In the genomic region with DNA sequence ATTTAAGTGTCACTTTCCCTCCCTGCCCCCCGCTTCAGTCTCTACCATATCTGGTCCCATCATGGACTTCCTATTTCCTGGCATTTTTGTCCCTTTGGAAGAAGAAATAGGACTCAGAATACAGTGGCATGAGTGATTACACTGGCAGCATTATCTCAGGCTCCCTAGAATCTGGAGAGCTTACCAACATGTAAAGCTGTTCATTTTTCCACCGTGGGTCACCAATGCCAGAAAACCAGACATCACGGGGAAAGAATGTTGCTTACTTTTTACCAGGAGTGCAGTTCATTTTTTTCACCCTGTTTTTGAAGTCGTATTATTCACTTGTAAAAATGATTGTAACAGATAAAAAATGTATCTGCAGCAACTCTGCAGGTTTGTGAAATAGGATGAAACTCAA, we compare ENCODE assay signal across 14 cellular contexts. TPM values are rescaled to one million over a fixed set of nuclear protein-coding genes. Genes with fewer than 3 reads are reported as not detected.
DNase-seq lines count a peak whose midpoint lies in the region; ATAC-seq and TF ChIP-seq lines count a peak whose summit lies in the region.
"Had no signal": no experiment of that assay in that cellular context is flagged by ENCODE, and none has a peak within 500 bp of the region (broad histone marks: within the 10 kb centered on the region; RNA-seq: fewer than 3 reads in every experiment).

No MANE protein-coding gene starts in this region.

- H3K27ac Mint-ChIP-seq in natural killer cell = no peak overlapping the region
- peak overlapping the region in 1 of 2 donors; percentile 57 for H3K27ac Mint-ChIP-seq in natural killer cell treated with Interleukin-12 subunit alpha and Interleukin-12 subunit beta and Interleukin-15 and Interleukin-18, amount 100 ng/mL, for 72 hours

- no peaks in the 10 kb centered on the region for H3K27me3 Mint-ChIP-seq in natural killer cell (ENCODE audit: low read depth in 2 of 2)
- H3K27me3 Mint-ChIP-seq in natural killer cell treated with Interleukin-12 subunit alpha and Interleukin-12 subunit beta and Interleukin-15 and Interleukin-18, amount 100 ng/mL, for 72 hours = no peaks in the 10 kb centered on the region

- POLR2A ChIA-PET in SK-N-SH (lab: Yijun Ruan, JAX) = no interaction called here

- H3K9ac ChIP-seq in SK-N-SH = peak overlapping the region; percentile 57; the same call in 1 of the 2 replicates

- no peaks in the 10 kb centered on the region for H3K9me2 ChIP-seq in SK-N-SH

- no peak for TF ChIP-seq POLR2A in sigmoid colon (IDR thresholded peaks at IDR 0.05)

- no peak for TF ChIP-seq RAD21 in SK-N-SH (IDR thresholded peaks at IDR 0.05; ENCODE audit: low read length)

- H3K4me1 ChIP-seq in SK-N-SH (ENCODE audit: control insufficient read depth in 1 of 2, insufficient read depth in 2 of 2, low read depth in 1 of 2, low read length in 1 of 2) (peaks cover 15 to 40% of the 10 kb centered on the region in 2 experiments), sigmoid colon (peaks cover 0 to 96% (median 69%) of the 10 kb centered on the region in 4 donors)

- H3K36me3 ChIP-seq in SK-N-SH (replicated peaks in 1 of 2; ENCODE audit: control insufficient read depth in 1 of 2, insufficient read depth in 2 of 2, low read length in 1 of 2) = peaks cover 10 to 24% of the 10 kb centered on the region in 2 experiments
- no peaks in the 10 kb centered on the region for H3K36me3 ChIP-seq in sigmoid colon

- H3K4me3 Mint-ChIP-seq in natural killer cell = no peak overlapping the region
- no peak overlapping the region for H3K4me3 Mint-ChIP-seq in natural killer cell treated with Interleukin-12 subunit alpha and Interleukin-12 subunit beta and Interleukin-15 and Interleukin-18, amount 100 ng/mL, for 72 hours

- TF ChIP-seq CTCF in SK-N-SH (IDR thresholded peaks at IDR 0.05) = no peak
- no peak for TF ChIP-seq CTCF in fibroblast of the aortic adventitia (IDR thresholded peaks at IDR 0.05; ENCODE audit: insufficient read depth, low read length)
- no peak for TF ChIP-seq CTCF in sigmoid colon (IDR thresholded peaks at IDR 0.05)
- no peak for TF ChIP-seq CTCF in natural killer cell (IDR thresholded peaks at IDR 0.05)

- peak overlapping the region; percentile 80 to 92 for H3K27ac ChIP-seq in SK-N-SH (ENCODE audit: low read depth in 2 of 2, low read length in 1 of 2)
- peak overlapping the region; percentile 67 to 80 (median 73) for H3K27ac ChIP-seq in sigmoid colon

- peak overlapping the region; percentile 66 for H3K4me2 ChIP-seq in SK-N-SH

- H3K27me3 ChIP-seq in SK-N-SH (ENCODE audit: insufficient read depth) (no peaks in the 10 kb centered on the region), sigmoid colon (no peaks in the 10 kb centered on the region)

- H3F3A ChIP-seq in SK-N-SH (replicated peaks; ENCODE audit: insufficient read depth) = peaks cover 35% of the 10 kb centered on the region

- CTCF ChIA-PET in SK-N-SH (lab: Yijun Ruan, JAX) = interaction anchor here (0.5 to 1.1 kb wide), 4 partner anchors 29 to 459 kb away, joined by 3 to 5 read pairs (median 3); no protein-coding TSS in a partner anchor

- no peaks in the 10 kb centered on the region for H3K36me3 Mint-ChIP-seq in natural killer cell
- no peaks in the 10 kb centered on the region for H3K36me3 Mint-ChIP-seq in natural killer cell treated with Interleukin-12 subunit alpha and Interleukin-12 subunit beta and Interleukin-15 and Interleukin-18, amount 100 ng/mL, for 72 hours

- DNase-seq in EH (ENCODE audit: low read depth) (peak; percentile 88), SK-N-SH (no peak), fibroblast of the aortic adventitia (ENCODE audit: low read depth) (peak; percentile 78), sigmoid colon (no peak), natural killer cell (no peak)
- DNase-seq in stimulated activated naive CD4-positive, alpha-beta T cell treated with Interleukin-2 at 50 U/mL for 16 hours (lab: John Stamatoyannopoulos, UW) = no peak
- no peak for DNase-seq in NK-92 treated with Interleukin-12 subunit alpha and Interleukin-12 subunit beta, amount 100 ng/mL, for 24 hours (lab: John Stamatoyannopoulos, UW)
- no peak for DNase-seq in natural killer cell treated with Interleukin-12 subunit alpha and Interleukin-12 subunit beta and Interleukin-15 and Interleukin-18, amount 100 ng/mL, for 72 hours (ENCODE audit: low spot score)
- DNase-seq: activated CD4-positive, CD25-positive, alpha-beta regulatory T cell treated with anti-CD3 and anti-CD28 coated beads, Interleukin-2, amount 50 U/mL, for 72 hours; effector CD8-positive, alpha-beta T cell; NCI-H526 treated with DMSO at 0.1 percent for 48 hours; nucleus accumbens; stimulated activated CD4-positive, alpha-beta T cell treated with anti-CD3 and anti-CD28 coated beads, Interleukin-4, amount 100 ng/mL, for 1 hour had no signal

- ATAC-seq in natural killer cell = no peak
- no peak for ATAC-seq in natural killer cell treated with Interleukin-12 subunit alpha and Interleukin-12 subunit beta and Interleukin-15 and Interleukin-18, amount 100 ng/mL, for 72 hours
- ATAC-seq: GM12878 had no signal

- 32% methylated on average over 4 of the region's 4 CpGs for WGBS in SK-N-SH (ENCODE audit: low lambda C conversion rate)
- WGBS in sigmoid colon, 2 donors = 85 to 87% methylated on average over 4 of the region's 4 CpGs

- peaks cover 12 to 23% of the 10 kb centered on the region in 2 donors for H3K4me1 Mint-ChIP-seq in natural killer cell
- H3K4me1 Mint-ChIP-seq in natural killer cell treated with Interleukin-12 subunit alpha and Interleukin-12 subunit beta and Interleukin-15 and Interleukin-18, amount 100 ng/mL, for 72 hours (ENCODE audit: low read depth in 2 of 2) = peaks cover 22 to 32% of the 10 kb centered on the region in 2 donors

- peak in 1 of 2 experiments; percentile 81; a peak in 2 of 4 replicates for TF ChIP-seq EP300 in SK-N-SH (IDR thresholded peaks at IDR 0.05; ENCODE audit: borderline replicate concordance in 1 of 2, low read depth in 1 of 2, low read length in 1 of 2)
- TF ChIP-seq EP300 in sigmoid colon (IDR thresholded peaks at IDR 0.05) = no peak

- H3K79me2 ChIP-seq in SK-N-SH (ENCODE audit: insufficient read depth) = peaks cover 83% of the 10 kb centered on the region

- H4K20me1 ChIP-seq in SK-N-SH (ENCODE audit: insufficient read depth) = no peaks in the 10 kb centered on the region; the same call in 1 of the 2 replicates

- H3K9me3 Mint-ChIP-seq in natural killer cell = no peaks in the 10 kb centered on the region
- H3K9me3 Mint-ChIP-seq in natural killer cell treated with Interleukin-12 subunit alpha and Interleukin-12 subunit beta and Interleukin-15 and Interleukin-18, amount 100 ng/mL, for 72 hours = no peaks in the 10 kb centered on the region

- no peaks in the 10 kb centered on the region for H3K9me3 ChIP-seq in SK-N-SH
- no peaks in the 10 kb centered on the region for H3K9me3 ChIP-seq in sigmoid colon

- intact Hi-C loops in sigmoid colon (cut with DNase I) (loop anchor here (2.0 kb wide), 2 partner anchors 45 to 105 kb away; partner anchors contain the start of gene BACH1), natural killer cell (cut with micrococcal nuclease) (loop anchor here (10.0 kb wide), 1 partner anchor 79 kb away; no protein-coding TSS in a partner anchor)

- H2AFZ ChIP-seq in SK-N-SH (ENCODE audit: low read depth) = no peak overlapping the region

- no peak overlapping the region for H3K4me3 ChIP-seq in SK-N-SH (ENCODE audit: low read depth in 2 of 2, low read length in 1 of 2)
- H3K4me3 ChIP-seq in fibroblast of the aortic adventitia (ENCODE audit: low read depth, low read length) = no peak overlapping the region
- H3K4me3 ChIP-seq in sigmoid colon = no peak overlapping the region
- H3K4me3 ChIP-seq: GM12878 had no signal

TF ChIP-seq in SK-N-SH, 30 proteins besides CTCF, POLR2A, EP300 and RAD21 (continues in another document):
- TF ChIP-seq MAX (IDR thresholded peaks at IDR 0.05; ENCODE audit: low read depth) (peak; percentile 41; the same call in 1 of the 2 replicates), TAF1 (IDR thresholded peaks at IDR 0.05; ENCODE audit: borderline replicate concordance, low read depth, low read length) (0 out of 2 replicates have a peak, but pooled peaks have one; percentile 9), PBX3 (IDR thresholded peaks at IDR 0.05) (peak; percentile 87)
- TF ChIP-seq, protein P1, sequence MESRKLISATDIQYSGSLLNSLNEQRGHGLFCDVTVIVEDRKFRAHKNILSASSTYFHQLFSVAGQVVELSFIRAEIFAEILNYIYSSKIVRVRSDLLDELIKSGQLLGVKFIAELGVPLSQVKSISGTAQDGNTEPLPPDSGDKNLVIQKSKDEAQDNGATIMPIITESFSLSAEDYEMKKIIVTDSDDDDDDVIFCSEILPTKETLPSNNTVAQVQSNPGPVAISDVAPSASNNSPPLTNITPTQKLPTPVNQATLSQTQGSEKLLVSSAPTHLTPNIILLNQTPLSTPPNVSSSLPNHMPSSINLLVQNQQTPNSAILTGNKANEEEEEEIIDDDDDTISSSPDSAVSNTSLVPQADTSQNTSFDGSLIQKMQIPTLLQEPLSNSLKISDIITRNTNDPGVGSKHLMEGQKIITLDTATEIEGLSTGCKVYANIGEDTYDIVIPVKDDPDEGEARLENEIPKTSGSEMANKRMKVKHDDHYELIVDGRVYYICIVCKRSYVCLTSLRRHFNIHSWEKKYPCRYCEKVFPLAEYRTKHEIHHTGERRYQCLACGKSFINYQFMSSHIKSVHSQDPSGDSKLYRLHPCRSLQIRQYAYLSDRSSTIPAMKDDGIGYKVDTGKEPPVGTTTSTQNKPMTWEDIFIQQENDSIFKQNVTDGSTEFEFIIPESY (IDR thresholded peaks at IDR 0.05; ENCODE audit: borderline replicate concordance, low read depth) = 0 out of 2 replicates have a peak, but pooled peaks have one; percentile 35

RNA-seq across cellular contexts. Expression of gene BACH1, which starts 44.8 kb away (rescaled TPM):
- 18.1 and 21.9 TPM in 2 replicates for polyA plus RNA-seq in SK-N-SH (2012; rRNA removed)
- 24.3 and 24.6 TPM in 2 replicates for polyA plus RNA-seq in SK-N-SH (2012; cell fraction: cytosol; rRNA removed)
- polyA plus RNA-seq in SK-N-SH (2012; cell fraction: nucleus; rRNA removed) = 16.9 and 22.0 TPM in 2 replicates
- total RNA-seq in fibroblast of the aortic adventitia (ENCODE audit: low replicate concordance) = 81.3 and 86.9 TPM in 2 replicates
- 10 to 100 TPM; 47.1 to 89.6 (median 85.0) TPM for total RNA-seq in sigmoid colon
- 10 to 100 TPM in 2 of 3 donors, 1 to 10 TPM in 1; 8.4 to 16.6 (median 10.1) TPM for polyA plus RNA-seq in sigmoid colon
- total RNA-seq in natural killer cell = 100 to 1,000 TPM in 1 of 3 donors, 10 to 100 TPM in 2; 74.2 to 111 (median 86.3) TPM
- 10 to 100 TPM; 29.5 to 38.7 TPM for total RNA-seq in natural killer cell treated with Interleukin-12 subunit alpha and Interleukin-12 subunit beta and Interleukin-15 and Interleukin-18, amount 100 ng/mL, for 72 hours

Comparison
In these comparisons a context has a peak if more than half of its experiments do, and no peak if none do; other contexts are left out.
1. DNase-seq: peak in EH (single experiment) and fibroblast of the aortic adventitia (single experiment); none in SK-N-SH (single experiment), sigmoid colon (single experiment), stimulated activated naive CD4-positive, alpha-beta T cell treated with Interleukin-2 at 50 U/mL for 16 hours (single experiment), NK-92 treated with Interleukin-12 subunit alpha and Interleukin-12 subunit beta, amount 100 ng/mL, for 24 hours (single experiment), natural killer cell (single experiment) and natural killer cell treated with Interleukin-12 subunit alpha and Interleukin-12 subunit beta and Interleukin-15 and Interleukin-18, amount 100 ng/mL, for 72 hours (single experiment).